Comparison of ENCODE assay signal across 10 cellular contexts in the genomic region with DNA sequence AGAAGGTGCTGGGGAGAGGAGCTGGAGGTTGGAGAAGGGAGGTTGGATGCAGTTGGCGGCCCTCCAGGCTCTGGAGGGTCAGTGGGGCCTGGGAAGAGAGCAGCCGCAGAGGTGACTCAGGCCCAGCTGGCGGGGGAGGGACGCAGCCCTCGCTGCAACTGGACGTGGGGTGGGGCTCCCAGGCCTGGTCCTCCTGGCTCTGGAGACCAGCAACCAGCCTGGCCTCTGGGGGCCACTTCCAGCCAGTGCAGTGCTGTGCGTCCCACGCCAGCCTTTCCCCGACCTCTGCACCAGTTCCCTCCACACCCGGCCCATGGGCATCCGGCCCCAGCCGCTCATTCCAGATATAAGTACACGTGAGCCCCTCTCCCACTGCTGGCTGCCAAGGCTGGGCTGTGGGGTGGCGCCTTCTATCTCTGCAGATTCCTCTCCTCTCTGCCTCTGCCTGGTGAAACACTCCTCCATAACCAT. TPM values are rescaled to one million over a fixed set of nuclear protein-coding genes. Genes with fewer than 3 reads are reported as not detected.
DNase-seq lines count a peak whose midpoint lies in the region; ATAC-seq and TF ChIP-seq lines count a peak whose summit lies in the region.
"Had no signal": no experiment of that assay in that cellular context is flagged by ENCODE, and none has a peak within 500 bp of the region (broad histone marks: within the 10 kb centered on the region; RNA-seq: fewer than 3 reads in every experiment).

No MANE protein-coding gene starts in this region.

- no peak overlapping the region for H3K4me3 Mint-ChIP-seq in brain
- H3K4me3 Mint-ChIP-seq: naive thymus-derived CD8-positive, alpha-beta T cell had no signal

- H3K4me1 Mint-ChIP-seq in brain: peaks cover 47% of the 10 kb centered on the region

- TF ChIP-seq CTCF in HCT116 (IDR thresholded peaks at IDR 0.05 in 2 of 3, conservative IDR thresholded peaks at IDR 0.05 in 1 of 3; ENCODE audit: borderline replicate concordance in 1 of 3, insufficient read depth in 1 of 3, low read depth in 2 of 3, low read length in 2 of 3) (no peak), brain (conservative IDR thresholded peaks at IDR 0.05) (no peak), suprapubic skin (IDR thresholded peaks at IDR 0.05) (no peak), prostate gland (IDR thresholded peaks at IDR 0.05) (no peak)

- no peak for DNase-seq in HCT116 (ENCODE audit: low read depth, low spot score)
- DNase-seq in kidney tubule cell (ENCODE audit: low spot score): peak; percentile 89
- DNase-seq in suprapubic skin (ENCODE audit: low spot score in 2 of 2): no peak
- no peak for DNase-seq in prostate gland (ENCODE audit: low spot score)
- DNase-seq: activated CD4-positive, CD25-positive, alpha-beta regulatory T cell treated with anti-CD3 and anti-CD28 coated beads, Interleukin-2, amount 50 U/mL, for 72 hours had no signal

- H3K27me3 ChIP-seq in HCT116 (ENCODE audit: insufficient read depth, low read length) (no peaks in the 10 kb centered on the region), suprapubic skin (no peaks in the 10 kb centered on the region), prostate gland (replicated peaks; ENCODE audit: insufficient read depth) (no peaks in the 10 kb centered on the region)

- H3K4me3 ChIP-seq in HCT116 (replicated peaks in 1 of 2; ENCODE audit: low read depth in 1 of 2, low read length in 2 of 2): peak overlapping the region in 1 of 2 experiments; percentile 23; a peak in 2 of 4 replicates
- no peak overlapping the region for H3K4me3 ChIP-seq in suprapubic skin
- no peak overlapping the region for H3K4me3 ChIP-seq in prostate gland

- H3K27ac ChIP-seq in HCT116 (ENCODE audit: low read depth, low read length) (peak overlapping the region; percentile 99; the same call in 1 of the 2 replicates), suprapubic skin (peak overlapping the region; percentile 10), prostate gland (peak overlapping the region in 1 of 2 donors; percentile 3)

- CTCF ChIA-PET in HCT116 (lab: Charles Lee): no interaction called here

- peaks cover 44 to 59% of the 10 kb centered on the region in 2 experiments for H3K4me1 ChIP-seq in HCT116 (ENCODE audit: control insufficient read depth in 1 of 2, insufficient read depth in 2 of 2, low read length in 2 of 2)
- peaks cover 27% of the 10 kb centered on the region for H3K4me1 ChIP-seq in suprapubic skin
- H3K4me1 ChIP-seq in prostate gland (replicated peaks): no peaks in the 10 kb centered on the region

- no peaks in the 10 kb centered on the region for H3K27me3 Mint-ChIP-seq in brain

- ATAC-seq in HCT116 (peak; percentile 31), GM19324 (IDR thresholded peaks at IDR 0.05; ENCODE audit: low FRiP score, unreplicated experiment) (no peak), HG02759 (IDR thresholded peaks at IDR 0.05; ENCODE audit: unreplicated experiment) (no peak)
- no peak for ATAC-seq in activated CD4-positive, CD25-positive, alpha-beta regulatory T cell treated with anti-CD3 and anti-CD28 coated beads, Interleukin-2, amount 50 U/mL, for 24 hours
- ATAC-seq: naive thymus-derived CD8-positive, alpha-beta T cell had no signal

- WGBS in suprapubic skin: 61% methylated on average over 10 of the region's 14 CpGs
- WGBS in prostate gland: 80% methylated on average over 14 of the region's 14 CpGs

- peak overlapping the region in 4 of 5 experiments; percentile 2 to 70 (median 34) for H3K27ac Mint-ChIP-seq in brain

- no peak for TF ChIP-seq POLR2A in HCT116 (IDR thresholded peaks at IDR 0.05; ENCODE audit: borderline replicate concordance, extremely low read depth, insufficient read depth, insufficient read length)
- no peak for TF ChIP-seq POLR2A in suprapubic skin (IDR thresholded peaks at IDR 0.05)
- no peak for TF ChIP-seq POLR2A in prostate gland (IDR thresholded peaks at IDR 0.05)

- no peak for TF ChIP-seq RAD21 in HCT116 (IDR thresholded peaks at IDR 0.05; ENCODE audit: low read depth)

- no peaks in the 10 kb centered on the region for H3K9me3 ChIP-seq in HCT116 (ENCODE audit: control insufficient read depth in 1 of 2, insufficient read depth in 1 of 2, low read depth in 1 of 2, low read length in 2 of 2)
- H3K9me3 ChIP-seq in suprapubic skin: no peaks in the 10 kb centered on the region
- no peaks in the 10 kb centered on the region for H3K9me3 ChIP-seq in prostate gland

- no TSS peak for BruUV-seq in HCT116 (replicated peaks; lab: Mats Ljungman, UMichigan)

- intact Hi-C loops in HCT116 (cut with micrococcal nuclease): no loop called here
- intact Hi-C loops in prostate gland (cut with DNase I): no loop called here

- no peak overlapping the region for H2AFZ ChIP-seq in HCT116 (ENCODE audit: low read depth, low read length, poor library complexity, severe bottlenecking)

- POLR2A ChIA-PET in HCT116 (lab: Charles Lee): no interaction called here

- H3K36me3 ChIP-seq in HCT116 (ENCODE audit: control insufficient read depth in 1 of 2, insufficient read depth in 2 of 2, low read length in 2 of 2) (no peaks in the 10 kb centered on the region), suprapubic skin (no peaks in the 10 kb centered on the region), prostate gland (no peaks in the 10 kb centered on the region)

- TF ChIP-seq EP300 in suprapubic skin (IDR thresholded peaks at IDR 0.05): no peak

- RAD21 ChIA-PET in HCT116 (lab: Charles Lee; ENCODE audit: low non-redundant PET in 1 of 2, low total read pairs in 2 of 2, uncharacterized antibody in 2 of 2, unreplicated experiment in 2 of 2): no interaction called here

- no peaks in the 10 kb centered on the region for H3K9me2 ChIP-seq in HCT116 (ENCODE audit: insufficient read depth)

- H3K4me2 ChIP-seq in HCT116 (ENCODE audit: low read length): peak overlapping the region; percentile 83

- no peaks in the 10 kb centered on the region for H3K36me3 Mint-ChIP-seq in brain
- H3K36me3 Mint-ChIP-seq: naive thymus-derived CD8-positive, alpha-beta T cell had no signal

- H3K79me2 ChIP-seq in HCT116 (ENCODE audit: insufficient read depth, low read length): no peaks in the 10 kb centered on the region

- H3K9ac ChIP-seq in HCT116 (ENCODE audit: low read length): peak overlapping the region; percentile 73

- no peaks in the 10 kb centered on the region for H4K20me1 ChIP-seq in HCT116 (ENCODE audit: insufficient read depth)

- H3K9me3 Mint-ChIP-seq in brain: peaks cover 0 to 3% (median 0%) of the 10 kb centered on the region in 5 experiments
- H3K9me3 Mint-ChIP-seq: naive thymus-derived CD8-positive, alpha-beta T cell had no signal

TF ChIP-seq in HCT116, 20 proteins besides CTCF, POLR2A, EP300 and RAD21 (continues in another document):
- TF ChIP-seq ATF3 (IDR thresholded peaks at IDR 0.05) (no peak), POLR2AphosphoS5 (IDR thresholded peaks at IDR 0.05; ENCODE audit: low read depth, low read length) (no peak), FOSL1 (IDR thresholded peaks at IDR 0.05; ENCODE audit: low read depth) (no peak), ZNF274 (IDR thresholded peaks at IDR 0.05; ENCODE audit: low read depth, low read length) (no peak), EZH2 (IDR thresholded peaks at IDR 0.05) (no peak), SIN3A (IDR thresholded peaks at IDR 0.05; ENCODE audit: low read depth) (no peak), YY1 (IDR thresholded peaks at IDR 0.05; ENCODE audit: extremely low read depth, insufficient replicate concordance, low read depth, low read length) (no peak), EGR1 (IDR thresholded peaks at IDR 0.05; ENCODE audit: low read depth) (no peak), ELF1 (IDR thresholded peaks at IDR 0.05; ENCODE audit: borderline replicate concordance, low read depth) (no peak), SP1 (IDR thresholded peaks at IDR 0.05; ENCODE audit: low read depth) (no peak), TCF7L2 (IDR thresholded peaks at IDR 0.05; ENCODE audit: borderline replicate concordance, extremely low read depth, insufficient read depth, insufficient read length) (no peak)
- TF ChIP-seq, protein P1, sequence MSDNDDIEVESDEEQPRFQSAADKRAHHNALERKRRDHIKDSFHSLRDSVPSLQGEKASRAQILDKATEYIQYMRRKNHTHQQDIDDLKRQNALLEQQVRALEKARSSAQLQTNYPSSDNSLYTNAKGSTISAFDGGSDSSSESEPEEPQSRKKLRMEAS (IDR thresholded peaks at IDR 0.05): no peak
- TF ChIP-seq, protein P2, sequence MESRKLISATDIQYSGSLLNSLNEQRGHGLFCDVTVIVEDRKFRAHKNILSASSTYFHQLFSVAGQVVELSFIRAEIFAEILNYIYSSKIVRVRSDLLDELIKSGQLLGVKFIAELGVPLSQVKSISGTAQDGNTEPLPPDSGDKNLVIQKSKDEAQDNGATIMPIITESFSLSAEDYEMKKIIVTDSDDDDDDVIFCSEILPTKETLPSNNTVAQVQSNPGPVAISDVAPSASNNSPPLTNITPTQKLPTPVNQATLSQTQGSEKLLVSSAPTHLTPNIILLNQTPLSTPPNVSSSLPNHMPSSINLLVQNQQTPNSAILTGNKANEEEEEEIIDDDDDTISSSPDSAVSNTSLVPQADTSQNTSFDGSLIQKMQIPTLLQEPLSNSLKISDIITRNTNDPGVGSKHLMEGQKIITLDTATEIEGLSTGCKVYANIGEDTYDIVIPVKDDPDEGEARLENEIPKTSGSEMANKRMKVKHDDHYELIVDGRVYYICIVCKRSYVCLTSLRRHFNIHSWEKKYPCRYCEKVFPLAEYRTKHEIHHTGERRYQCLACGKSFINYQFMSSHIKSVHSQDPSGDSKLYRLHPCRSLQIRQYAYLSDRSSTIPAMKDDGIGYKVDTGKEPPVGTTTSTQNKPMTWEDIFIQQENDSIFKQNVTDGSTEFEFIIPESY (IDR thresholded peaks at IDR 0.05; ENCODE audit: extremely low read depth, insufficient replicate concordance, low read length): no peak

RNA-seq across cellular contexts. Expression of gene COL18A1, which starts 38.0 kb away (rescaled TPM):
- total RNA-seq in HCT116 (2021; ENCODE audit: unreplicated experiment) (59.5 TPM), suprapubic skin (100 to 1,000 TPM in 2 of 4 donors, 10 to 100 TPM in 2; 71.9 to 157 (median 101) TPM), prostate gland (100 to 1,000 TPM in 1 of 2 donors, 10 to 100 TPM in 1; 56.2 to 229 TPM)
- polyA plus RNA-seq in HCT116 (2012): 57.0 and 60.3 TPM in 2 replicates
- 31.5 TPM for polyA plus RNA-seq in brain (ENCODE audit: insufficient read depth, low read depth, low replicate concordance)
